13 cellular contexts compared by ENCODE assay signal in genomic region chr1:21313146-21313885, GRCh38. TPM values are rescaled to one million over a fixed set of nuclear protein-coding genes. Genes with fewer than 3 reads are reported as not detected.
A peak's percentile ranks its signal among the peaks of the same experiment; 100 is the strongest.
DNase-seq lines count a peak whose midpoint lies in the region; ATAC-seq and TF ChIP-seq lines count a peak whose summit lies in the region.
"Had no signal": no experiment of that assay in that cellular context is flagged by ENCODE, and none has a peak within 500 bp of the region (broad histone marks: within the 10 kb centered on the region; RNA-seq: fewer than 3 reads in every experiment).

No MANE protein-coding gene starts in this region.

- DNase-seq in DMS 273 (lab: John Stamatoyannopoulos, UW; ENCODE audit: unreplicated experiment) (peak; percentile 59), DMS 273 treated with DMSO at 0.1 percent for 48 hours (lab: John Stamatoyannopoulos, UW) (no peak), ascending aorta (ENCODE audit: low spot score in 2 of 2) (no peak), right atrium auricular region (ENCODE audit: low spot score) (no peak), substantia nigra (lab: John Stamatoyannopoulos, UW) (no peak), OCI-M2 (lab: John Stamatoyannopoulos, UW; ENCODE audit: unreplicated experiment) (no peak), DMS153 treated with DMSO at 0.1 percent for 48 hours (lab: John Stamatoyannopoulos, UW; ENCODE audit: unreplicated experiment) (no peak)
- DNase-seq: activated CD4-positive, alpha-beta T cell treated with anti-CD3 and anti-CD28 coated beads, Interleukin-2, amount 50 U/mL, for 4 hours; brain microvascular endothelial cell; NCI-H1092 treated with DMSO at 0.1 percent for 48 hours; occipital lobe had no signal

- H3K36me3 ChIP-seq in ascending aorta: no peaks in the 10 kb centered on the region
- H3K36me3 ChIP-seq in right atrium auricular region: no peaks in the 10 kb centered on the region
- H3K36me3 ChIP-seq: brain microvascular endothelial cell had no signal

- peak overlapping the region; percentile 94 to 97 for H3K27ac ChIP-seq in ascending aorta
- H3K27ac ChIP-seq in right atrium auricular region: peak overlapping the region; percentile 88 to 94
- peak overlapping the region; percentile 27 for H3K27ac ChIP-seq in substantia nigra (ENCODE audit: low read depth, low read length, poor library complexity, severe bottlenecking)
- H3K27ac ChIP-seq: 22Rv1, brain microvascular endothelial cell had no signal

- intact Hi-C loops in ascending aorta (cut with DNase I): no loop called here

- no peak for ATAC-seq in HG03520 (IDR thresholded peaks at IDR 0.05; ENCODE audit: unreplicated experiment)

- no peak overlapping the region for H3K4me3 ChIP-seq in ascending aorta
- no peak overlapping the region for H3K4me3 ChIP-seq in right atrium auricular region

- H3K27me3 ChIP-seq in ascending aorta (no peaks in the 10 kb centered on the region), right atrium auricular region (no peaks in the 10 kb centered on the region)
- H3K27me3 ChIP-seq: brain microvascular endothelial cell had no signal

- no peak for TF ChIP-seq CTCF in ascending aorta (IDR thresholded peaks at IDR 0.05)
- no peak for TF ChIP-seq CTCF in right atrium auricular region (IDR thresholded peaks at IDR 0.05)

- H3K4me1 ChIP-seq in ascending aorta (peaks cover 30 to 80% of the 10 kb centered on the region in 2 donors), right atrium auricular region (peaks cover 0 to 68% of the 10 kb centered on the region in 2 donors)

- H3K9me3 ChIP-seq in ascending aorta (no peaks in the 10 kb centered on the region), right atrium auricular region (no peaks in the 10 kb centered on the region)

RNA-seq across cellular contexts. Expression of gene ECE1, which starts 23.1 kb away (rescaled TPM):
- total RNA-seq in ascending aorta (336 TPM), right atrium auricular region (100 to 1,000 TPM in 1 of 2 donors, 10 to 100 TPM in 1; 83.7 to 152 TPM)

Comparison
In these comparisons a context has a peak if more than half of its experiments do, and no peak if none do; other contexts are left out.
1. H3K27ac ChIP-seq: peak in every context shown above with its lines; median percentile 96 in ascending aorta; 91 in right atrium auricular region; 27 in substantia nigra.